ENCODE assay signal across 8 cellular contexts in the genomic region with DNA sequence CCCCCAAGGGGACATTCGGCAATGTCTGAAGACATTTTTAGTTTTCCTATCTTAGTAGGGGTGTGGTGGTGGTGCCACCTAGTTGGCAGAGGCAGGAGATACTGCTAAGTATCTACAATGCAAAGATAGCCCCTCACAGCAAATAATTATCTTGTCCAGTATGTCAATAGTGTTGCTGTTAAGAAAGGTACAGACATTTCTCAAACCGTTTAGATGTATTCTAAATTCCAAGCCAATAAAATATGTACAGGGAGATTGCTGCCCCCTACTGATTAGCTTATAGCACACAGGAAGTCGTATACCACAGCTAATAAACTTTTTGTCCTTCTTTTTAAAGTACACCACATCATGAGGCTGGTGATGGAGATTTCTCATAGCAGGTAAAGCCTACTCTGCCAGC.
DNase-seq lines count a peak whose midpoint lies in the region; ATAC-seq and TF ChIP-seq lines count a peak whose summit lies in the region.

No MANE protein-coding gene starts in this region.

- no peak overlapping the region for H3K4me3 ChIP-seq in A673 (ENCODE audit: low read depth, low read length, poor library complexity, severe bottlenecking)
- H3K4me3 ChIP-seq in RWPE2 (ENCODE audit: severe bottlenecking): no peak overlapping the region

- H3K36me3 ChIP-seq in A673 (ENCODE audit: insufficient read depth, low read length, poor library complexity, severe bottlenecking) (no peaks in the 10 kb centered on the region), RWPE2 (ENCODE audit: low read depth) (no peaks in the 10 kb centered on the region)

- DNase-seq in A673 (ENCODE audit: low spot score) (peak; percentile 81), RWPE2 (ENCODE audit: low spot score) (no peak), myocyte (ENCODE audit: low read depth) (peak; percentile 31), dermis blood vessel endothelial cell (no peak), GM19240 (ENCODE audit: insufficient read length, low spot score) (no peak)
- no peak for DNase-seq in activated CD4-positive, CD25-positive, alpha-beta regulatory T cell treated with anti-CD3 and anti-CD28 coated beads, Interleukin-2, amount 50 U/mL, for 72 hours

- H3K4me1 ChIP-seq in A673 (ENCODE audit: insufficient read depth, low read length, poor library complexity, severe bottlenecking): peaks cover 11% of the 10 kb centered on the region
- H3K4me1 ChIP-seq in RWPE2 (ENCODE audit: insufficient read depth, poor library complexity, severe bottlenecking): no peaks in the 10 kb centered on the region

- H3K27me3 ChIP-seq in A673 (replicated peaks; ENCODE audit: insufficient read depth, low read depth, low read length, poor library complexity) (no peaks in the 10 kb centered on the region), RWPE2 (ENCODE audit: insufficient read depth, poor library complexity, severe bottlenecking) (no peaks in the 10 kb centered on the region)

- no peaks in the 10 kb centered on the region for H3K9me3 ChIP-seq in A673 (ENCODE audit: low read depth, low read length, poor library complexity, severe bottlenecking)
- no peaks in the 10 kb centered on the region for H3K9me3 ChIP-seq in RWPE2 (ENCODE audit: severe bottlenecking)

- POLR2A ChIA-PET in A673 (lab: Charles Lee; ENCODE audit: low non-redundant PET): no interaction called here

- ATAC-seq in GM18909 (IDR thresholded peaks at IDR 0.05; ENCODE audit: poor library complexity, unreplicated experiment): peak; percentile 79
- ATAC-seq in HG03103 (IDR thresholded peaks at IDR 0.05; ENCODE audit: low read depth, unreplicated experiment): peak; percentile 72
- peak; percentile 58; the same call in 2 of the 3 replicates for ATAC-seq in RWPE2 (ENCODE audit: low read depth)

- peak; percentile 70 for TF ChIP-seq CTCF in A673 (conservative IDR thresholded peaks at IDR 0.05; ENCODE audit: low read depth, low read length)
- TF ChIP-seq CTCF in RWPE2 (IDR thresholded peaks at IDR 0.05; ENCODE audit: poor library complexity, severe bottlenecking): peak; percentile 74

- H3K27ac ChIP-seq in A673 (ENCODE audit: low read depth, low read length, poor library complexity, severe bottlenecking) (no peak overlapping the region), RWPE2 (ENCODE audit: poor library complexity, severe bottlenecking) (no peak overlapping the region)

- BruUV-seq in A673 (replicated peaks; lab: Mats Ljungman, UMichigan): no TSS peak

- intact Hi-C loops in A673 (cut with micrococcal nuclease; ENCODE audit: unreplicated experiment): loop anchor here (1.0 to 10.0 kb wide), 3 partner anchors 73 to 980 kb away; no protein-coding TSS in a partner anchor

- CTCF ChIA-PET in A673 (lab: Charles Lee): interaction anchor here (0.6 to 1.0 kb wide), 5 partner anchors 80 to 977 kb away, joined by 3 to 6 read pairs (median 5); no protein-coding TSS in a partner anchor

Comparison
In these comparisons a context has a peak if more than half of its experiments do, and no peak if none do; other contexts are left out.
1. DNase-seq: peak in A673 (single experiment) and myocyte (single experiment); none in RWPE2 (single experiment), activated CD4-positive, CD25-positive, alpha-beta regulatory T cell treated with anti-CD3 and anti-CD28 coated beads, Interleukin-2, amount 50 U/mL, for 72 hours (single experiment), dermis blood vessel endothelial cell (single experiment) and GM19240 (single experiment).
2. Peak in every context shown above with its lines, with median percentiles within 50 percentile points of each other: ATAC-seq.